10 cellular contexts compared by ENCODE assay signal in the genomic region with DNA sequence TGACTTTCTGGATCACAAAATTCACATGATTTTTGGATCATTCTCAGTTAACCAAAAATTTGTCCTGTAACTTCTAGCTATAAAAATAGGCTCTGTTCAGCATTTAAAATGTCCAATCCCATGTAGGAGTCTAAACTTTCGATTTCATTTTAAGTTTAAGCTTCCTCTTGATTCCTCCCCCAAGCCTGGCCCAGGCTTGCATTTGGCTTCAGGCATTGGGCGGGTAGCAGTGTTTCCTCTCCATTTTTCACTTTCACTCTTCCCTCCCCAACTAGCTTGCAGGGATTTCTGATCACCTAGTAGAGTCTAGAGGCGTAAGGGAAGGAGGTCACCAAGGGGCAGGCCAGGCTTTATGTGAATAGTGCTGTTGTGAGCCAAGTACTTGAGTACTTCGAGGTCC. TPM values are rescaled to one million over a fixed set of nuclear protein-coding genes. Genes with fewer than 3 reads are reported as not detected.
DNase-seq lines count a peak whose midpoint lies in the region; ATAC-seq, FAIRE-seq and TF ChIP-seq lines count a peak whose summit lies in the region.
"Not testable (repeated sequence)": the region's sequence is repeated elsewhere in the genome, so short reads cannot be mapped to it uniquely, and the experiment has no call there.
"Had no signal": no experiment of that assay in that cellular context is flagged by ENCODE, and none has a peak within 500 bp of the region (broad histone marks: within the 10 kb centered on the region; RNA-seq: fewer than 3 reads in every experiment).

No MANE protein-coding gene starts in this region.

- H3K4me1 ChIP-seq in BLaER1 treated with 17β-estradiol and CSF1 and Interleukin-3, amounts not matched to agents 10 nM and 100 nM, result peaks cover 8 to 41% (median 25%) of the 10 kb centered on the region in 10 experiments
- H3K4me1 ChIP-seq in PC-9 (replicated peaks; ENCODE audit: insufficient read depth); upper lobe of right lung: not testable (repeated sequence)
- H3K4me1 ChIP-seq in heart left ventricle, result peaks cover 0 to 15% (median 0%) of the 10 kb centered on the region in 12 donors

- H2AFZ ChIP-seq in PC-9, result not testable (repeated sequence)

- POLR2A ChIA-PET in PC-9 (lab: Charles Lee; ENCODE audit: unreplicated experiment), result not testable (repeated sequence)

- not testable (repeated sequence) for H3K9me3 Mint-ChIP-seq in activated naive CD4-positive, alpha-beta T cell treated with anti-CD3 and anti-CD28 coated beads, Interleukin-2, amount 10 ng/mL, durations not matched to agents 7 days and 5 days

- peak overlapping the region in 3 of 10 experiments; percentile 25 to 75 (median 68); a peak in 2 of 20 replicates for H3K4me3 ChIP-seq in BLaER1 treated with 17β-estradiol and CSF1 and Interleukin-3, amounts not matched to agents 10 nM and 100 nM
- H3K4me3 ChIP-seq in PC-9, upper lobe of right lung: not testable (repeated sequence)
- H3K4me3 ChIP-seq in heart left ventricle, result peak overlapping the region in 4 of 12 donors; percentile 67 to 95 (median 73)

- not testable (repeated sequence) for H3K27ac ChIP-seq in BLaER1 treated with 17β-estradiol and CSF1 and Interleukin-3, amounts not matched to agents 10 nM and 100 nM; PC-9; upper lobe of right lung
- peak overlapping the region in 2 of 12 donors; percentile 60 to 76 for H3K27ac ChIP-seq in heart left ventricle

- peak; percentile 29 for ATAC-seq in GM18858 (IDR thresholded peaks at IDR 0.05; ENCODE audit: unreplicated experiment)
- ATAC-seq in heart left ventricle, result peak in 3 of 4 donors; percentile 14 to 61 (median 27)
- ATAC-seq in left lobe of liver, result peak; percentile 30
- peak; percentile 52 for ATAC-seq in upper lobe of right lung

- not testable (repeated sequence) for H3F3A ChIP-seq in PC-9 (ENCODE audit: insufficient read depth, low read depth)

- WGBS in heart left ventricle, 4 donors, result 32 to 62% (median 34%) methylated on average over 2 to 3 of the region's 4 CpGs

- intact Hi-C loops in PC-9 (cut with micrococcal nuclease; ENCODE audit: unreplicated experiment); heart left ventricle (cut with DNase I); upper lobe of right lung (cut with DNase I): not testable (repeated sequence)

- not testable (repeated sequence) for H3K9me2 ChIP-seq in PC-9 (ENCODE audit: insufficient read depth)

- H3K79me2 ChIP-seq in PC-9 (ENCODE audit: low read depth), result not testable (repeated sequence)

- peak overlapping the region in 10 of 11 experiments; percentile 29 to 92 (median 86); a peak in 15 of 22 replicates for H3K4me2 ChIP-seq in BLaER1 treated with 17β-estradiol and CSF1 and Interleukin-3, amounts not matched to agents 10 nM and 100 nM
- H3K4me2 ChIP-seq in PC-9, result peak overlapping the region; percentile 38; the same call in 1 of the 2 replicates

- not testable (repeated sequence) for H3K36me3 ChIP-seq in BLaER1 treated with 17β-estradiol and CSF1 and Interleukin-3, amounts not matched to agents 10 nM and 100 nM; PC-9 (ENCODE audit: low read depth); heart left ventricle; upper lobe of right lung

- H3K9me3 ChIP-seq in BLaER1 treated with 17β-estradiol and CSF1 and Interleukin-3, amounts not matched to agents 10 nM and 100 nM (replicated peaks in 1 of 11); PC-9 (ENCODE audit: insufficient read depth, low read depth); heart left ventricle; upper lobe of right lung: not testable (repeated sequence)

- not testable (repeated sequence) for H3K9ac ChIP-seq in BLaER1 treated with 17β-estradiol and CSF1 and Interleukin-3, amounts not matched to agents 10 nM and 100 nM

- BruUV-seq in PC-9 (replicated peaks; lab: Mats Ljungman, UMichigan), result not testable (repeated sequence)

- not testable (repeated sequence) for H3K27me3 ChIP-seq in BLaER1 treated with 17β-estradiol and CSF1 and Interleukin-3, amounts not matched to agents 10 nM and 100 nM; PC-9 (ENCODE audit: insufficient read depth, low read depth); heart left ventricle; upper lobe of right lung

- CTCF ChIA-PET in PC-9 (lab: Charles Lee), result interaction anchor here (0.6 kb wide), 1 partner anchor 10 kb away, joined by 6 read pairs; no protein-coding TSS in a partner anchor
- CTCF ChIA-PET in activated naive CD4-positive, alpha-beta T cell treated with anti-CD3 and anti-CD28 coated beads, Interleukin-2, amount 10 ng/mL, durations not matched to agents 7 days and 5 days (lab: Charles Lee), result interaction anchor here (1.2 kb wide), 1 partner anchor 300 kb away, joined by 4 read pairs; a partner anchor contains a TSS

- not testable (repeated sequence) for H3K36me3 Mint-ChIP-seq in activated naive CD4-positive, alpha-beta T cell treated with anti-CD3 and anti-CD28 coated beads, Interleukin-2, amount 10 ng/mL, durations not matched to agents 7 days and 5 days

- not testable (repeated sequence) for TF ChIP-seq CTCF in PC-9 (conservative IDR thresholded peaks at IDR 0.05); heart left ventricle (IDR thresholded peaks at IDR 0.05); upper lobe of right lung (IDR thresholded peaks at IDR 0.05)

- H3K27ac Mint-ChIP-seq in activated naive CD4-positive, alpha-beta T cell treated with anti-CD3 and anti-CD28 coated beads, Interleukin-2, amount 10 ng/mL, durations not matched to agents 7 days and 5 days, result not testable (repeated sequence)

- not testable (repeated sequence) for DNase-seq in PC-9; heart left ventricle; left lobe of liver (ENCODE audit: low spot score); upper lobe of right lung
- peak; percentile 48 for DNase-seq in activated naive CD4-positive, alpha-beta T cell treated with anti-CD3 and anti-CD28 coated beads, Interleukin-2, amount 10 ng/mL, durations not matched to agents 7 days and 5 days

- H4K20me1 ChIP-seq in BLaER1 treated with 17β-estradiol and CSF1 and Interleukin-3, amounts not matched to agents 10 nM and 100 nM; PC-9 (ENCODE audit: insufficient read depth): not testable (repeated sequence)

- H3K27me3 Mint-ChIP-seq in activated naive CD4-positive, alpha-beta T cell treated with anti-CD3 and anti-CD28 coated beads, Interleukin-2, amount 10 ng/mL, durations not matched to agents 7 days and 5 days, result not testable (repeated sequence)

- not testable (repeated sequence) for TF ChIP-seq POLR2A in heart left ventricle (IDR thresholded peaks at IDR 0.05)

- peak overlapping the region; percentile 23 for H3K4me3 Mint-ChIP-seq in activated naive CD4-positive, alpha-beta T cell treated with anti-CD3 and anti-CD28 coated beads, Interleukin-2, amount 10 ng/mL, durations not matched to agents 7 days and 5 days

- peaks cover 14% of the 10 kb centered on the region for H3K4me1 Mint-ChIP-seq in activated naive CD4-positive, alpha-beta T cell treated with anti-CD3 and anti-CD28 coated beads, Interleukin-2, amount 10 ng/mL, durations not matched to agents 7 days and 5 days

- FAIRE-seq in endometrium (lab: Jason Lieb, UNC), result peak; percentile 76

RNA-seq across cellular contexts. Expression of a gene that starts 20.4 kb away (rescaled TPM):
- total RNA-seq in PC-9 (2021), result 0.48 and 1.5 TPM in 2 replicates
- total RNA-seq in heart left ventricle, result 1 to 10 TPM in 6 of 9 donors, under 1 TPM in 3; 0.56 to 3.3 (median 1.6) TPM
- polyA plus RNA-seq in heart left ventricle, result 1 to 10 TPM; 1.1 to 3.8 TPM
- 1.1 TPM for total RNA-seq in left lobe of liver
- 2.9 TPM for total RNA-seq in upper lobe of right lung
- total RNA-seq: H7, HT-29 had no signal
